8 cellular contexts compared by ENCODE assay signal in the genomic region with DNA sequence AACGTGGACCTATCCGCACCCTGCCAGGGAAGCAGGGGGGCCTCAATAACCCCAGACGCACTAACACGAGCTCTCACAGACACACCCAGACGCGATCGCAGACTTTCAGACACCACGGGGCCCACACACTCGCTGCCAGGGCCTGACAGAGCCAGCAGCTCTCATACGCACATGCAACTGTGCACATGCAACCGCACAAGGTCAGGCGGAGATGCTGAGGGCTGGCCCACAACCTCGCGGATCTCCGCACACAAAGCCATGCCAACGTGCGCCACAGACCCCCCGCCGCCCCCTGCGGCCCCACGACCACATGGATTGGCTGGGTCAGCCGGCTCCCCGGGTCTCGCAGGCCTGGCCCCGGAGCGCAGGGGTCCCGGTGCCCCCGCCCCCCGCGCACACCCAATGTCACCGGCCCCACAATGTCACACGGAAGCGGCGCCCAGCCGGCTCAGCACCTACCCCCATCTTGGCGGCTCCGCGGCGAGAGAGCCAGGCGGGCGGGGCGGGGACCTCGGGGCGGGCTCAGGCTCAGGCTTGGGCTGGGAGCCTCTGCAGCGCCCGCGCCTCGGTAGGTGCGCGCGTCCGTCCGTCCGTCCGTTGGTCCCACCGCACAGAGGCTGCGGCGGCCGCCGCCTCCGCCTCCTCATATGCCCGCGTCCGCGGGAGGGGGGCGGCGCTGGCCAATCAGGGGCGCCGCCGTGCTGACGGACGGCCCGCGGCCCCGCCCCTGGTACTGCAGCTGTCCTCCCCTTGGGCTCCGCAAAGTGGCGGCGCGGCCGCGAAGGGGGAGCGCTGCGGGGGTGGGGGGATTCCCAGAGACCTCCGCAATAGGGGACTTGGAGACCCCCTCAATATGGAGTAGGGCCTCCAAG. TPM values are rescaled to one million over a fixed set of nuclear protein-coding genes. Genes with fewer than 3 reads are reported as not detected.
DNase-seq lines count a peak whose midpoint lies in the region; ATAC-seq and TF ChIP-seq lines count a peak whose summit lies in the region.

A gene (minus strand): TSS at position 619 of the 872 bp plus-strand sequence. CDS start 154 bp downstream, at position 465.

- peak within 1 kb of the TSS in 1 of 2 experiments; percentile 70; a peak in 2 of 4 replicates for H3K27ac ChIP-seq in SK-N-SH (ENCODE audit: low read depth in 2 of 2, low read length in 1 of 2)

- no peaks in the 10 kb centered on the region for H3K79me2 ChIP-seq in SK-N-SH (ENCODE audit: insufficient read depth)

- H3K9me3 Mint-ChIP-seq in activated naive CD8-positive, alpha-beta T cell treated with anti-CD3 and anti-CD28 coated beads, Interleukin-2, amount 50 U/mL, for 24 hours = no peaks in the 10 kb centered on the region

- intact Hi-C loops in left ventricle myocardium superior (cut with micrococcal nuclease) = no loop called here

- peak; percentile 66 for ATAC-seq in activated naive CD8-positive, alpha-beta T cell treated with anti-CD3 and anti-CD28 coated beads, Interleukin-2, amount 50 U/mL, for 24 hours
- ATAC-seq in left ventricle myocardium superior (peak; percentile 74), GM18870 (IDR thresholded peaks at IDR 0.05; ENCODE audit: unreplicated experiment) (no peak), GM18861 (IDR thresholded peaks at IDR 0.05; ENCODE audit: unreplicated experiment) (no peak)

- no peaks in the 10 kb centered on the region for H4K20me1 ChIP-seq in SK-N-SH (ENCODE audit: insufficient read depth)

- no peak for TF ChIP-seq RAD21 in SK-N-SH (IDR thresholded peaks at IDR 0.05; ENCODE audit: low read length)

- no peak within 1 kb of the TSS for H3K27ac Mint-ChIP-seq in activated naive CD8-positive, alpha-beta T cell treated with anti-CD3 and anti-CD28 coated beads, Interleukin-2, amount 50 U/mL, for 24 hours

- no peak for TF ChIP-seq EP300 in SK-N-SH (IDR thresholded peaks at IDR 0.05; ENCODE audit: borderline replicate concordance in 1 of 2, low read depth in 1 of 2, low read length in 1 of 2)

- CTCF ChIA-PET in SK-N-SH (lab: Yijun Ruan, JAX) = interaction anchor here (1.0 to 1.5 kb wide), 3 partner anchors 12 to 42 kb away, joined by 3 to 6 read pairs (median 3); no protein-coding TSS in a partner anchor

- no peaks in the 10 kb centered on the region for H3K9me2 ChIP-seq in SK-N-SH

- 2% methylated on average over 40 of the region's 84 CpGs for WGBS in SK-N-SH (ENCODE audit: low lambda C conversion rate)

- peak within 1 kb of the TSS; percentile 80 for H3K4me3 Mint-ChIP-seq in activated naive CD8-positive, alpha-beta T cell treated with anti-CD3 and anti-CD28 coated beads, Interleukin-2, amount 50 U/mL, for 24 hours

- H3K4me2 ChIP-seq in SK-N-SH = peak within 1 kb of the TSS; percentile 82

- H3K27me3 ChIP-seq in SK-N-SH (ENCODE audit: insufficient read depth) = peaks cover 23% of the 10 kb centered on the region; the same call in 1 of the 2 replicates

- peak within 1 kb of the TSS; percentile 35; the same call in 1 of the 2 replicates for H2AFZ ChIP-seq in SK-N-SH (ENCODE audit: low read depth)

- no peaks in the 10 kb centered on the region for H3K9me3 ChIP-seq in SK-N-SH

- DNase-seq in EL = peak; percentile 60
- peak; percentile 72 for DNase-seq in LoVo (ENCODE audit: low spot score)
- DNase-seq in SK-N-SH = peak; percentile 95
- peak; percentile 67 for DNase-seq in activated naive CD8-positive, alpha-beta T cell treated with anti-CD3 and anti-CD28 coated beads, Interleukin-2, amount 50 U/mL, for 24 hours
- peak; percentile 87 for DNase-seq in left ventricle myocardium superior
- peak; percentile 44 for DNase-seq in retinal pigment epithelial cell (ENCODE audit: low read depth)

- POLR2A ChIA-PET in SK-N-SH (lab: Yijun Ruan, JAX) = interaction anchor here (0.6 to 1.0 kb wide), 6 partner anchors 10 to 212 kb away, joined by 3 to 4 read pairs (median 4); a partner anchor contains a TSS

- no peaks in the 10 kb centered on the region for H3K36me3 ChIP-seq in SK-N-SH (replicated peaks in 1 of 2; ENCODE audit: control insufficient read depth in 1 of 2, insufficient read depth in 2 of 2, low read length in 1 of 2)

- peaks cover 33% of the 10 kb centered on the region for H3K4me1 Mint-ChIP-seq in activated naive CD8-positive, alpha-beta T cell treated with anti-CD3 and anti-CD28 coated beads, Interleukin-2, amount 50 U/mL, for 24 hours

- no peak within 1 kb of the TSS for H3K9ac ChIP-seq in SK-N-SH

- H3F3A ChIP-seq in SK-N-SH (replicated peaks; ENCODE audit: insufficient read depth) = no peaks in the 10 kb centered on the region

- H3K27me3 Mint-ChIP-seq in activated naive CD8-positive, alpha-beta T cell treated with anti-CD3 and anti-CD28 coated beads, Interleukin-2, amount 50 U/mL, for 24 hours = peaks cover 44% of the 10 kb centered on the region

- no peak for TF ChIP-seq CTCF in SK-N-SH (IDR thresholded peaks at IDR 0.05)
- TF ChIP-seq CTCF in retinal pigment epithelial cell (conservative IDR thresholded peaks at IDR 0.05; ENCODE audit: low read depth, low read length) = no peak

- no peaks in the 10 kb centered on the region for H3K36me3 Mint-ChIP-seq in activated naive CD8-positive, alpha-beta T cell treated with anti-CD3 and anti-CD28 coated beads, Interleukin-2, amount 50 U/mL, for 24 hours (ENCODE audit: low read depth)

- H3K4me1 ChIP-seq in SK-N-SH (ENCODE audit: control insufficient read depth in 1 of 2, insufficient read depth in 2 of 2, low read depth in 1 of 2, low read length in 1 of 2) = peaks cover 0 to 50% of the 10 kb centered on the region in 2 experiments; a peak in 1 of 4 replicates

- H3K4me3 ChIP-seq in SK-N-SH (ENCODE audit: low read depth in 2 of 2, low read length in 1 of 2) (peak within 1 kb of the TSS; percentile 47 to 54; a peak in 3 of 4 replicates), retinal pigment epithelial cell (ENCODE audit: low read length) (peak within 1 kb of the TSS; percentile 44)

TF ChIP-seq in SK-N-SH, 30 proteins besides CTCF, POLR2A, EP300 and RAD21 (continues in another document):
- TF ChIP-seq RFX5 (IDR thresholded peaks at IDR 0.05; ENCODE audit: low read length) (peak; percentile 31; the same call in 1 of the 2 replicates), FOXJ3 (CRISPR knock-in tag; IDR thresholded peaks at IDR 0.05) (no peak), YY1 (IDR thresholded peaks at IDR 0.05; ENCODE audit: low read depth) (no peak), NRF1 (IDR thresholded peaks at IDR 0.05; ENCODE audit: low read depth, low read length) (no peak), NFIC (IDR thresholded peaks at IDR 0.05; ENCODE audit: borderline replicate concordance) (no peak), GABPA (IDR thresholded peaks at IDR 0.05; ENCODE audit: low read depth) (no peak), POLR2AphosphoS5 (IDR thresholded peaks at IDR 0.05; ENCODE audit: low read depth, low read length) (no peak), SIN3A (IDR thresholded peaks at IDR 0.05; ENCODE audit: borderline replicate concordance, low read depth, low read length) (no peak), TEAD4 (IDR thresholded peaks at IDR 0.05; ENCODE audit: borderline replicate concordance, insufficient read depth) (no peak), FOXM1 (IDR thresholded peaks at IDR 0.05; ENCODE audit: low read depth) (no peak)
- TF ChIP-seq, protein P1, sequence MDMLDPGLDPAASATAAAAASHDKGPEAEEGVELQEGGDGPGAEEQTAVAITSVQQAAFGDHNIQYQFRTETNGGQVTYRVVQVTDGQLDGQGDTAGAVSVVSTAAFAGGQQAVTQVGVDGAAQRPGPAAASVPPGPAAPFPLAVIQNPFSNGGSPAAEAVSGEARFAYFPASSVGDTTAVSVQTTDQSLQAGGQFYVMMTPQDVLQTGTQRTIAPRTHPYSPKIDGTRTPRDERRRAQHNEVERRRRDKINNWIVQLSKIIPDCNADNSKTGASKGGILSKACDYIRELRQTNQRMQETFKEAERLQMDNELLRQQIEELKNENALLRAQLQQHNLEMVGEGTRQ (IDR thresholded peaks at IDR 0.05; ENCODE audit: borderline replicate concordance, low read depth, low read length) = no peak
- TF ChIP-seq, protein P2, sequence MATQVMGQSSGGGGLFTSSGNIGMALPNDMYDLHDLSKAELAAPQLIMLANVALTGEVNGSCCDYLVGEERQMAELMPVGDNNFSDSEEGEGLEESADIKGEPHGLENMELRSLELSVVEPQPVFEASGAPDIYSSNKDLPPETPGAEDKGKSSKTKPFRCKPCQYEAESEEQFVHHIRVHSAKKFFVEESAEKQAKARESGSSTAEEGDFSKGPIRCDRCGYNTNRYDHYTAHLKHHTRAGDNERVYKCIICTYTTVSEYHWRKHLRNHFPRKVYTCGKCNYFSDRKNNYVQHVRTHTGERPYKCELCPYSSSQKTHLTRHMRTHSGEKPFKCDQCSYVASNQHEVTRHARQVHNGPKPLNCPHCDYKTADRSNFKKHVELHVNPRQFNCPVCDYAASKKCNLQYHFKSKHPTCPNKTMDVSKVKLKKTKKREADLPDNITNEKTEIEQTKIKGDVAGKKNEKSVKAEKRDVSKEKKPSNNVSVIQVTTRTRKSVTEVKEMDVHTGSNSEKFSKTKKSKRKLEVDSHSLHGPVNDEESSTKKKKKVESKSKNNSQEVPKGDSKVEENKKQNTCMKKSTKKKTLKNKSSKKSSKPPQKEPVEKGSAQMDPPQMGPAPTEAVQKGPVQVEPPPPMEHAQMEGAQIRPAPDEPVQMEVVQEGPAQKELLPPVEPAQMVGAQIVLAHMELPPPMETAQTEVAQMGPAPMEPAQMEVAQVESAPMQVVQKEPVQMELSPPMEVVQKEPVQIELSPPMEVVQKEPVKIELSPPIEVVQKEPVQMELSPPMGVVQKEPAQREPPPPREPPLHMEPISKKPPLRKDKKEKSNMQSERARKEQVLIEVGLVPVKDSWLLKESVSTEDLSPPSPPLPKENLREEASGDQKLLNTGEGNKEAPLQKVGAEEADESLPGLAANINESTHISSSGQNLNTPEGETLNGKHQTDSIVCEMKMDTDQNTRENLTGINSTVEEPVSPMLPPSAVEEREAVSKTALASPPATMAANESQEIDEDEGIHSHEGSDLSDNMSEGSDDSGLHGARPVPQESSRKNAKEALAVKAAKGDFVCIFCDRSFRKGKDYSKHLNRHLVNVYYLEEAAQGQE (IDR thresholded peaks at IDR 0.05; ENCODE audit: low read depth, low read length) = no peak; the same call in 1 of the 2 replicates
- TF ChIP-seq, protein P3, sequence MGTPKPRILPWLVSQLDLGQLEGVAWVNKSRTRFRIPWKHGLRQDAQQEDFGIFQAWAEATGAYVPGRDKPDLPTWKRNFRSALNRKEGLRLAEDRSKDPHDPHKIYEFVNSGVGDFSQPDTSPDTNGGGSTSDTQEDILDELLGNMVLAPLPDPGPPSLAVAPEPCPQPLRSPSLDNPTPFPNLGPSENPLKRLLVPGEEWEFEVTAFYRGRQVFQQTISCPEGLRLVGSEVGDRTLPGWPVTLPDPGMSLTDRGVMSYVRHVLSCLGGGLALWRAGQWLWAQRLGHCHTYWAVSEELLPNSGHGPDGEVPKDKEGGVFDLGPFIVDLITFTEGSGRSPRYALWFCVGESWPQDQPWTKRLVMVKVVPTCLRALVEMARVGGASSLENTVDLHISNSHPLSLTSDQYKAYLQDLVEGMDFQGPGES (IDR thresholded peaks at IDR 0.05; ENCODE audit: low read depth, low read length) = no peak

RNA-seq across cellular contexts. Expression of the gene that starts here (rescaled TPM):
- polyA plus RNA-seq in SK-N-SH (2012; rRNA removed) = 0.75 and 0.77 TPM in 2 replicates
- 0.80 and 1.9 TPM in 2 replicates for polyA plus RNA-seq in SK-N-SH (2012; cell fraction: cytosol; rRNA removed)
- polyA plus RNA-seq in SK-N-SH (2012; cell fraction: nucleus; rRNA removed) = 0.95 and 1.7 TPM in 2 replicates
- total RNA-seq in left ventricle myocardium superior = 416 TPM

Comparison
In these comparisons a context has a peak if more than half of its experiments do, and no peak if none do; other contexts are left out.
1. DNase-seq: peak in every context shown above with its lines; median percentile 95 in SK-N-SH; 87 in left ventricle myocardium superior; 72 in LoVo; 67 in activated naive CD8-positive, alpha-beta T cell treated with anti-CD3 and anti-CD28 coated beads, Interleukin-2, amount 50 U/mL, for 24 hours; 60 in EL; 44 in retinal pigment epithelial cell.
2. ATAC-seq: peak in activated naive CD8-positive, alpha-beta T cell treated with anti-CD3 and anti-CD28 coated beads, Interleukin-2, amount 50 U/mL, for 24 hours (single experiment) and left ventricle myocardium superior (single experiment); none in GM18870 (single experiment) and GM18861 (single experiment).